ENCODE assay signal across 21 cellular contexts in genomic region chr11:20373568-20374209, GRCh38.
"Had no signal": no experiment of that assay in that cellular context is flagged by ENCODE, and none has a peak within 500 bp of the region (broad histone marks: within the 10 kb centered on the region; RNA-seq: fewer than 3 reads in every experiment).

No MANE protein-coding gene starts in this region.

- H3K36me3 Mint-ChIP-seq: neural progenitor cell had no signal

- H3K9me2 ChIP-seq: SK-N-SH had no signal

- ATAC-seq: left lung; naive thymus-derived CD4-positive, alpha-beta T cell had no signal

- H3K36me3 ChIP-seq: brain microvascular endothelial cell, neural progenitor cell, uterus had no signal

- H3K27ac ChIP-seq: brain microvascular endothelial cell, coronary artery, epithelial cell of prostate, left lung, neural progenitor cell, testis, uterus, VCaP had no signal

- DNase-seq: activated CD4-positive, alpha-beta T cell treated with anti-CD3 and anti-CD28 coated beads, Interleukin-2, amount 50 U/mL, for 4 hours; activated naive CD4-positive, alpha-beta T cell treated with anti-CD3 and anti-CD28 coated beads, Interleukin-2, amount 10 ng/mL, durations not matched to agents 7 days and 5 days; aorta; brain microvascular endothelial cell; immature natural killer cell; kidney glomerular epithelial cell; left lung; naive thymus-derived CD4-positive, alpha-beta T cell; SK-N-SH; stimulated activated CD4-positive, alpha-beta T cell treated with anti-CD3 and anti-CD28 coated beads, Interleukin-2, amount 100 ng/mL, for 48 hours; stimulated activated CD8-positive, alpha-beta memory T cell treated with anti-CD3 and anti-CD28 coated beads, Interleukin-4, amount 100 ng/mL, for 48 hours; stimulated activated naive CD4-positive, alpha-beta T cell; testis; uterus had no signal

- H2AFZ ChIP-seq: neural progenitor cell had no signal

- H3K4me3 Mint-ChIP-seq: activated naive CD4-positive, alpha-beta T cell treated with anti-CD3 and anti-CD28 coated beads, Interleukin-2, amount 10 ng/mL, durations not matched to agents 7 days and 5 days; immature natural killer cell; naive thymus-derived CD4-positive, alpha-beta T cell; neural progenitor cell; T-helper 2 cell treated with Interferon-gamma antibody and Interleukin-4, amounts not matched to agents 5 μg/mL and 100 μg/mL, for 36 hours had no signal

- H3K9me3 ChIP-seq: left lung, SK-N-SH, testis, uterus had no signal

- H3K27ac Mint-ChIP-seq: activated naive CD4-positive, alpha-beta T cell treated with anti-CD3 and anti-CD28 coated beads, Interleukin-2, amount 10 ng/mL, durations not matched to agents 7 days and 5 days; neural progenitor cell; progenitor cell of endocrine pancreas; T-helper 2 cell treated with Interferon-gamma antibody and Interleukin-4, amounts not matched to agents 5 μg/mL and 100 μg/mL, for 36 hours had no signal

- H3K9me3 Mint-ChIP-seq: activated naive CD4-positive, alpha-beta T cell treated with anti-CD3 and anti-CD28 coated beads, Interleukin-2, amount 10 ng/mL, durations not matched to agents 7 days and 5 days; immature natural killer cell; naive thymus-derived CD4-positive, alpha-beta T cell; neural progenitor cell; T-helper 2 cell treated with Interferon-gamma antibody and Interleukin-4, amounts not matched to agents 5 μg/mL and 100 μg/mL, for 36 hours had no signal

- H3K4me2 ChIP-seq: neural progenitor cell, SK-N-SH had no signal

- H3K4me1 Mint-ChIP-seq: immature natural killer cell had no signal

- H3K4me3 ChIP-seq: coronary artery, left lung, lung, neural progenitor cell, testis, uterus had no signal

- H3K4me1 ChIP-seq: left lung, testis, uterus had no signal

- H3K27me3 Mint-ChIP-seq: activated naive CD4-positive, alpha-beta T cell treated with anti-CD3 and anti-CD28 coated beads, Interleukin-2, amount 10 ng/mL, durations not matched to agents 7 days and 5 days; naive thymus-derived CD4-positive, alpha-beta T cell; progenitor cell of endocrine pancreas had no signal

- H3K9ac ChIP-seq: neural progenitor cell, SK-N-SH had no signal

- H3K27me3 ChIP-seq: brain microvascular endothelial cell, left lung, neural progenitor cell, testis, uterus had no signal
